Comparison of ENCODE assay signal across 5 cellular contexts in the genomic region with DNA sequence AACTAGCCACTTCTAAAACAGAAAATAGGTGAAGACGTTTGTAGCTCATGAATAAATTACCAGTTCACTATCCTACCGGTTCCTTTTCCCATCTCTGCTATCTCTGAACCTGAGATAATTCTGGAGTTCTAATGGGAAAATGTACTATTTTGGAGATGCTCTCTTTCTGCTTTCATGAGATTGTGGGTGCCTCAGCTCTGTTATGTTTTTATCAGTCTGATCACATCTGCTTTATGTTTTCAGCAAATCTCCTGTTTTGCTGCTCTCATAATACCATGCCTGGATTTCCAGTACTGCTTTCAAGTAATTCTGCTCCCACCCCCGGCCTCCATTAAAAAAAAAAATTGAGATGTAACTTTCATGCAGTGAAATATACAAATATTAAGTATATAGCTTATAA.
"Had no signal": no experiment of that assay in that cellular context is flagged by ENCODE, and none has a peak within 500 bp of the region (broad histone marks: within the 10 kb centered on the region; RNA-seq: fewer than 3 reads in every experiment).

No MANE protein-coding gene starts in this region.

- DNase-seq: H9, HCEC 1CT, IMR-90, KBM-7 had no signal

- ATAC-seq: GM23338 had no signal
